In the genomic region with DNA sequence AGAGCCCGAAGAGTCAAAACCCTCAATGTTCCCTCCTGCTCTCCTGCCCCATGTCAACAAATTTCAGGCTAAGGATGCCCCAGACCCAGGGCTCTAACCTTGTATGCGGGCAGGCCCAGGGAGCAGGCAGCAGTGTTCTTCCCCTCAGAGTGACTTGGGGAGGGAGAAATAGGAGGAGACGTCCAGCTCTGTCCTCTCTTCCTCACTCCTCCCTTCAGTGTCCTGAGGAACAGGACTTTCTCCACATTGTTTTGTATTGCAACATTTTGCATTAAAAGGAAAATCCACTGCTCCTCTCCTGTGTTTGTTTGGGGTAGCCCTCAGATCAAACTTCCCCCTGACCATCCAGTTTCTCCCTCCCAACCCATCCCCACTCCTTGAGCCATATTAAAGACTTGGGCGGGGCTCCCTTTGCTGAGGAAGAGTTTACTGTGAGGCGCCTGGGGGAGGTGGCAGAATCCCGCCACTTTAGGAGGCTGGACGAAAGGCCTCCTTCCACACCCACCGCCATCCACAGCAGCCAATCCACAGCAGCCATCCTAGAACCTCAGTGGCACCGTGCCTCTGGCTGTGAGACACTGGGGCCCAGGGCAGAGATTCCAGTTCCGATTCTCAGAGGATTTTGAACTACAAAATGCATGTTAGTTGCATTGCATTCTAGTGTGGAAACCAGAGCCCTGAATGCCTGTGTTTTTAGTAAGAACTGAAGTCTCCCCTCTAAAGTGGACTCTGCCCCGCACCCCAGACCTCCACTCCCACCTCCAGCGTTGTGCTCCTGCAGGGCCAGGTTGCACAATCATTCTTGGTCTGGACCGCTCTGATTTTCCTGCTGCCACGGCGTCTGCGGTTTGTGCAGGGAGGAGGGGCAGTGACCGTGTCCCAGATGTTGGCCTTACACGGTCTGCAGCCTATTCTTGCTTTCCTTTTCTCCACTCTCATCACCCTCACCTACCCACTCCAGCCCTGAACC, we compare ENCODE assay signal across 10 cellular contexts. TPM values are rescaled to one million over a fixed set of nuclear protein-coding genes. Genes with fewer than 3 reads are reported as not detected.
DNase-seq lines count a peak whose midpoint lies in the region; ATAC-seq and TF ChIP-seq lines count a peak whose summit lies in the region.
"Had no signal": no experiment of that assay in that cellular context is flagged by ENCODE, and none has a peak within 500 bp of the region (broad histone marks: within the 10 kb centered on the region; RNA-seq: fewer than 3 reads in every experiment).

No MANE protein-coding gene starts in this region.

- H3K27ac Mint-ChIP-seq in CD8-positive, alpha-beta memory T cell = peak overlapping the region in 2 of 8 donors; percentile 59 to 95

- H3K36me3 Mint-ChIP-seq in CD8-positive, alpha-beta memory T cell = peaks cover 3 to 5% (median 4%) of the 10 kb centered on the region in 3 donors

- peaks cover 26% of the 10 kb centered on the region in 2 donors for H3K4me1 ChIP-seq in duodenal mucosa (ENCODE audit: control insufficient read depth in 1 of 2, insufficient read depth in 2 of 2, low read length in 2 of 2)
- H3K4me1 ChIP-seq in muscle layer of colon (ENCODE audit: insufficient read depth, low read length) = peaks cover 57% of the 10 kb centered on the region
- H3K4me1 ChIP-seq in CD8-positive, alpha-beta memory T cell (ENCODE audit: insufficient read depth, low read length) = no peaks in the 10 kb centered on the region

- H3K9me3 ChIP-seq in duodenal mucosa (ENCODE audit: control insufficient read depth in 1 of 2, low read length in 2 of 2) (no peaks in the 10 kb centered on the region), muscle layer of colon (ENCODE audit: low read length) (no peaks in the 10 kb centered on the region)
- H3K9me3 ChIP-seq in CD8-positive, alpha-beta memory T cell (ENCODE audit: low read length) = no peaks in the 10 kb centered on the region

- H3K9ac ChIP-seq in duodenal mucosa (ENCODE audit: low read depth in 1 of 2, low read length in 2 of 2) = peak overlapping the region in 1 of 2 donors; percentile 32
- H3K9ac ChIP-seq in muscle layer of colon (ENCODE audit: low read length) = peak overlapping the region; percentile 31

- DNase-seq in AG04449 (ENCODE audit: low read depth, low spot score) (peak; percentile 28), NCI-H226 (peak; percentile 56)
- no peak for DNase-seq in CD8-positive, alpha-beta memory T cell
- DNase-seq: activated T-cell treated with anti-CD3 and anti-CD28 coated beads, Interleukin-2, amount 50 U/mL, for 48 hours; DND-41 had no signal

- no peaks in the 10 kb centered on the region for H3K9me3 Mint-ChIP-seq in CD8-positive, alpha-beta memory T cell

- TF ChIP-seq CTCF in AG04449 (IDR thresholded peaks at IDR 0.05; ENCODE audit: insufficient read depth, low read length, missing control alignments) = no peak

- H3K36me3 ChIP-seq in duodenal mucosa (ENCODE audit: control insufficient read depth in 1 of 2, insufficient read depth in 2 of 2, low read length in 2 of 2) (no peaks in the 10 kb centered on the region), muscle layer of colon (ENCODE audit: insufficient read depth, low read length) (no peaks in the 10 kb centered on the region)
- no peaks in the 10 kb centered on the region for H3K36me3 ChIP-seq in CD8-positive, alpha-beta memory T cell (ENCODE audit: insufficient read depth, low read length)

- POLR2A ChIA-PET in AG04449 (lab: Yijun Ruan, JAX) = interaction anchor here (1.0 kb wide), 1 partner anchor 78 kb away, joined by 3 read pairs; no protein-coding TSS in a partner anchor
- POLR2A ChIA-PET in CD8-positive, alpha-beta memory T cell (lab: Charles Lee) = no interaction called here

- CTCF ChIA-PET in AG04449 (lab: Yijun Ruan, JAX) = interaction anchor here (0.9 to 12.2 kb wide), 4 partner anchors 233 to 446 kb away, joined by 3 to 238 read pairs (median 26); no protein-coding TSS in a partner anchor
- CTCF ChIA-PET in CD8-positive, alpha-beta memory T cell (lab: Charles Lee) = no interaction called here

- no peak overlapping the region for H3K4me3 Mint-ChIP-seq in CD8-positive, alpha-beta memory T cell

- peaks cover 0 to 5% of the 10 kb centered on the region in 2 donors for H3K27me3 Mint-ChIP-seq in CD8-positive, alpha-beta memory T cell

- no peak for ATAC-seq in GM21825 (IDR thresholded peaks at IDR 0.05; ENCODE audit: unreplicated experiment)
- no peak for ATAC-seq in GM19351 (IDR thresholded peaks at IDR 0.05; ENCODE audit: unreplicated experiment)
- ATAC-seq in GM21786 (IDR thresholded peaks at IDR 0.05; ENCODE audit: unreplicated experiment) = no peak

- H3K4me1 Mint-ChIP-seq in CD8-positive, alpha-beta memory T cell = peaks cover 8 to 17% (median 14%) of the 10 kb centered on the region in 3 donors

- H3K27me3 ChIP-seq in duodenal mucosa (ENCODE audit: control insufficient read depth in 1 of 2, insufficient read depth in 2 of 2, low read length in 2 of 2) = no peaks in the 10 kb centered on the region
- no peaks in the 10 kb centered on the region for H3K27me3 ChIP-seq in muscle layer of colon (ENCODE audit: control insufficient read depth in 1 of 2, insufficient read depth in 2 of 2, low read length in 2 of 2)
- H3K27me3 ChIP-seq in CD8-positive, alpha-beta memory T cell (ENCODE audit: insufficient read depth, low read length, poor library complexity, severe bottlenecking) = no peaks in the 10 kb centered on the region

- H3K27ac ChIP-seq in duodenal mucosa (ENCODE audit: low read depth, low read length) (no peak overlapping the region), muscle layer of colon (ENCODE audit: low read depth, low read length) (peak overlapping the region; percentile 84)
- no peak overlapping the region for H3K27ac ChIP-seq in CD8-positive, alpha-beta memory T cell (ENCODE audit: low read depth, low read length)

- H3K4me3 ChIP-seq in AG04449 (ENCODE audit: low read depth, low read length) (peak overlapping the region; percentile 47), duodenal mucosa (ENCODE audit: low read depth in 1 of 2, low read length in 2 of 2) (peak overlapping the region; percentile 40 to 51), muscle layer of colon (ENCODE audit: low read depth in 1 of 2, low read length in 2 of 2) (peak overlapping the region; percentile 39 to 78)
- no peak overlapping the region for H3K4me3 ChIP-seq in CD8-positive, alpha-beta memory T cell (ENCODE audit: low read length)

RNA-seq across cellular contexts. Expression of a gene that starts 3.0 kb away (rescaled TPM):
- under 1 TPM; 0.18 to 0.24 TPM for total RNA-seq in CD8-positive, alpha-beta memory T cell
- not detected for polyA plus RNA-seq in CD8-positive, alpha-beta memory T cell

RNA-seq across cellular contexts. Expression of a gene that starts 53.1 kb away (rescaled TPM):
- 10 to 100 TPM; 80.9 to 81.2 TPM for total RNA-seq in CD8-positive, alpha-beta memory T cell
- 19.4 TPM for polyA plus RNA-seq in CD8-positive, alpha-beta memory T cell

Comparison
In these comparisons a context has a peak if more than half of its experiments do, and no peak if none do; other contexts are left out.
1. DNase-seq: peak in AG04449 (single experiment) and NCI-H226 (single experiment); none in CD8-positive, alpha-beta memory T cell (0 of 5).